7 cellular contexts compared by ENCODE assay signal in the genomic region with DNA sequence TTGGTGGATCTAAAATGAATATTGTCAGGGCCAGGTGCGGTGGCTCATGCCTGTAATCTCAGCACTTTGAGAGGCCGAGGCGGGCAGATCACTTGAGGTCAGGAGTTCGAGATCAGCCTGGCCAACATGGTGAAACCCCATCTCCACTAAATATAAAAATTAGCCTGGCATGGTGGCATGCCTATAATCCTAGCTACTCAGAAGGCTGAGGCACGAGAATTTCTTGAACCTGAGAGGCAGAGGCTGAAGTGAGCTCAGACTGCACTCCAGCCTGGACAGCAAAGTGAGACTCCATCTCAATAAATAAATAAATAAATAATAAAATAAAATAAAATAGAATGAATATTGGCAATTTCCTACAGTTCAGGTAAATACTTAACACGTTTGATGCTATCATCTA.
A peak's percentile ranks its signal among the peaks of the same experiment; 100 is the strongest.
DNase-seq lines count a peak whose midpoint lies in the region; ATAC-seq, FAIRE-seq and TF ChIP-seq lines count a peak whose summit lies in the region.
"Not testable (repeated sequence)": the region's sequence is repeated elsewhere in the genome, so short reads cannot be mapped to it uniquely, and the experiment has no call there.

No MANE protein-coding gene starts in this region.

- 0 out of 2 replicates have a peak overlapping the region, but pooled peaks have one; percentile 18 for H3K14ac ChIP-seq in IMR-90 (replicated peaks; ENCODE audit: low read depth, low read length)

- not testable (repeated sequence) for H4K91ac ChIP-seq in IMR-90 (ENCODE audit: insufficient read depth, low read depth, low read length)

- H2BK15ac ChIP-seq in IMR-90 (ENCODE audit: low read depth, low read length) = peak overlapping the region; percentile 50; the same call in 1 of the 3 replicates

- H3K36me3 Mint-ChIP-seq in activated naive CD8-positive, alpha-beta T cell treated with anti-CD3 and anti-CD28 coated beads for 36 hours = not testable (repeated sequence)

- H3K9ac ChIP-seq in IMR-90 (ENCODE audit: low read depth, low read length) = not testable (repeated sequence)
- H3K9ac ChIP-seq in HepG2 (ENCODE audit: insufficient read depth, low read depth, low read length) = peak overlapping the region; percentile 54; the same call in 1 of the 2 replicates

- H3K4me3 ChIP-seq in IMR-90 (ENCODE audit: insufficient read depth, low read depth, low read length); left ventricle myocardium inferior; HepG2 (replicated peaks in 1 of 3; ENCODE audit: insufficient read depth in 1 of 3, low read depth in 2 of 3, low read length in 3 of 3); lower lobe of right lung; psoas muscle; thyroid gland (replicated peaks in 1 of 3): not testable (repeated sequence)

- not testable (repeated sequence) for H3K9me3 Mint-ChIP-seq in activated naive CD8-positive, alpha-beta T cell treated with anti-CD3 and anti-CD28 coated beads for 36 hours

- not testable (repeated sequence) for H3K23ac ChIP-seq in IMR-90 (ENCODE audit: low read depth, low read length)

- WGBS in IMR-90 (ENCODE audit: extremely low coverage in 2 of 2, insufficient read length in 1 of 2), 2 experiments = no CpG with 5 or more reads among the region's 6 CpGs
- WGBS in HepG2 (ENCODE audit: low lambda C conversion rate) = 97% methylated on average over 6 of the region's 6 CpGs
- 32 to 52% (median 32%) methylated on average over 6 of the region's 6 CpGs for WGBS in psoas muscle, 3 donors
- 94 to 96% methylated on average over 6 of the region's 6 CpGs for WGBS in thyroid gland, 2 donors

- not testable (repeated sequence) for H3K27me3 Mint-ChIP-seq in activated naive CD8-positive, alpha-beta T cell treated with anti-CD3 and anti-CD28 coated beads for 36 hours

- peak overlapping the region; percentile 7; the same call in 1 of the 2 replicates for H3K4ac ChIP-seq in IMR-90 (ENCODE audit: low read depth, low read length)

- H3K56ac ChIP-seq in IMR-90 (ENCODE audit: extremely low read depth, insufficient read depth, low read length) = not testable (repeated sequence)

- not testable (repeated sequence) for H3K27me3 ChIP-seq in IMR-90 (ENCODE audit: control insufficient read depth, insufficient read depth, low read length); left ventricle myocardium inferior (ENCODE audit: low read depth); HepG2 (ENCODE audit: control insufficient read depth in 1 of 2, insufficient read depth in 2 of 2, low read length in 2 of 2); lower lobe of right lung (ENCODE audit: low read depth); psoas muscle (ENCODE audit: insufficient read depth in 3 of 3, low read length in 2 of 3); thyroid gland

- dilution Hi-C loops in IMR-90 (cut with HindIII; ENCODE audit: low sequenced_read_pairs, unreplicated experiment) = not testable (repeated sequence)

- CTCF ChIA-PET in IMR-90 (lab: Yijun Ruan, JAX); HepG2 (lab: Yijun Ruan, JAX; ENCODE audit: low intra/inter-chr PET ratio, low total read pairs): not testable (repeated sequence)

- not testable (repeated sequence) for H4K8ac ChIP-seq in IMR-90 (ENCODE audit: low read depth in 2 of 2, low read length in 2 of 2)

- TF ChIP-seq CTCF in IMR-90 (conservative IDR thresholded peaks at IDR 0.05; ENCODE audit: low read depth, low read length); left ventricle myocardium inferior (IDR thresholded peaks at IDR 0.05; ENCODE audit: borderline replicate concordance); HepG2 (CRISPR knock-in tag; IDR thresholded peaks at IDR 0.05); lower lobe of right lung (IDR thresholded peaks at IDR 0.05); psoas muscle (IDR thresholded peaks at IDR 0.05); thyroid gland (IDR thresholded peaks at IDR 0.05): not testable (repeated sequence)

- not testable (repeated sequence) for BruUV-seq in IMR-90 (replicated peaks; lab: Mats Ljungman, UMichigan); HepG2 (replicated peaks; lab: Mats Ljungman, UMichigan)

- H3K4me1 Mint-ChIP-seq in activated naive CD8-positive, alpha-beta T cell treated with anti-CD3 and anti-CD28 coated beads for 36 hours = not testable (repeated sequence)

- H3K18ac ChIP-seq in IMR-90 (ENCODE audit: low read depth, low read length) = peak overlapping the region; percentile 84; the same call in 1 of the 2 replicates

- not testable (repeated sequence) for H2AFZ ChIP-seq in IMR-90 (replicated peaks; ENCODE audit: low read length, poor library complexity); HepG2 (ENCODE audit: low read length)

- H2AK5ac ChIP-seq in IMR-90 (ENCODE audit: low read depth, low read length) = peak overlapping the region; percentile 74

- peaks cover 35% of the 10 kb centered on the region for H3K4me1 ChIP-seq in IMR-90 (ENCODE audit: control insufficient read depth, insufficient read depth, low read length)
- peaks cover 39% of the 10 kb centered on the region for H3K4me1 ChIP-seq in left ventricle myocardium inferior
- peaks cover 52% of the 10 kb centered on the region for H3K4me1 ChIP-seq in HepG2 (ENCODE audit: insufficient read depth, low read length)
- peaks cover 29% of the 10 kb centered on the region for H3K4me1 ChIP-seq in lower lobe of right lung
- peaks cover 51% of the 10 kb centered on the region for H3K4me1 ChIP-seq in psoas muscle
- H3K4me1 ChIP-seq in thyroid gland = peaks cover 18 to 46% of the 10 kb centered on the region in 2 donors

- not testable (repeated sequence) for ATAC-seq in IMR-90 (ENCODE audit: low read depth); HepG2; lower lobe of right lung
- ATAC-seq in psoas muscle = peak in 3 of 4 donors; percentile 34 to 61 (median 52)

- not testable (repeated sequence) for H3K4me2 ChIP-seq in IMR-90 (ENCODE audit: low read depth, low read length)
- peak overlapping the region; percentile 80; the same call in 1 of the 2 replicates for H3K4me2 ChIP-seq in HepG2 (ENCODE audit: low read depth, low read length)

- DNase-seq in IMR-90; activated naive CD8-positive, alpha-beta T cell treated with anti-CD3 and anti-CD28 coated beads for 36 hours; left ventricle myocardium inferior; HepG2 (ENCODE audit: low spot score); lower lobe of right lung; psoas muscle; thyroid gland: not testable (repeated sequence)

- not testable (repeated sequence) for TF ChIP-seq EP300 in HepG2 (IDR thresholded peaks at IDR 0.05; ENCODE audit: low read depth in 2 of 2, low read length in 2 of 2); HepG2 (CRISPR knock-in tag; IDR thresholded peaks at IDR 0.05; ENCODE audit: borderline replicate concordance)

- H3K27ac Mint-ChIP-seq in activated naive CD8-positive, alpha-beta T cell treated with anti-CD3 and anti-CD28 coated beads for 36 hours = peak overlapping the region; percentile 32

- not testable (repeated sequence) for H3K4me3 Mint-ChIP-seq in activated naive CD8-positive, alpha-beta T cell treated with anti-CD3 and anti-CD28 coated beads for 36 hours

- not testable (repeated sequence) for H4K20me1 ChIP-seq in IMR-90 (ENCODE audit: insufficient read depth, low read length); HepG2 (ENCODE audit: insufficient read depth, low read length)

- POLR2A ChIA-PET in IMR-90 (lab: Charles Lee; ENCODE audit: unreplicated experiment) = not testable (repeated sequence)
- POLR2A ChIA-PET in HepG2 (lab: Yijun Ruan, JAX) = interaction anchor here (1.3 to 1.9 kb wide), 2 partner anchors 18 to 68 kb away, joined by 5 to 11 read pairs; no protein-coding TSS in a partner anchor

- H3K9me3 ChIP-seq in IMR-90 (ENCODE audit: control insufficient read depth, insufficient read depth, low read length); left ventricle myocardium inferior (replicated peaks); HepG2 (ENCODE audit: low read length); lower lobe of right lung; psoas muscle; thyroid gland: not testable (repeated sequence)

- peaks cover 6 to 33% of the 10 kb centered on the region in 2 experiments; a peak in 3 of 4 replicates for H3K79me1 ChIP-seq in IMR-90 (ENCODE audit: low read depth in 1 of 2, low read length in 2 of 2)

- intact Hi-C loops in IMR-90 (cut with micrococcal nuclease); left ventricle myocardium inferior (cut with micrococcal nuclease); HepG2 (cut with micrococcal nuclease; ENCODE audit: unreplicated experiment); lower lobe of right lung (cut with DNase I); psoas muscle (cut with DNase I); thyroid gland (cut with DNase I): not testable (repeated sequence)

- not testable (repeated sequence) for TF ChIP-seq POLR2A in IMR-90 (IDR thresholded peaks at IDR 0.05; ENCODE audit: low read depth, low read length); HepG2 (IDR thresholded peaks at IDR 0.05; ENCODE audit: insufficient read depth in 1 of 2, low read depth in 2 of 2, low read length in 2 of 2); thyroid gland (IDR thresholded peaks at IDR 0.05)

- H3K79me2 ChIP-seq in HepG2 (ENCODE audit: insufficient read depth, low read length) = not testable (repeated sequence)

- H2BK20ac ChIP-seq in IMR-90 (ENCODE audit: low read depth, low read length) = peak overlapping the region; percentile 69

- H3K9me1 ChIP-seq in IMR-90 (ENCODE audit: insufficient read depth, low read length) = peaks cover 20% of the 10 kb centered on the region

- not testable (repeated sequence) for H2AK9ac ChIP-seq in IMR-90 (replicated peaks; ENCODE audit: low read depth, low read length, poor library complexity)

- not testable (repeated sequence) for TF ChIP-seq RAD21 in IMR-90 (IDR thresholded peaks at IDR 0.05; ENCODE audit: low read length); HepG2 (CRISPR knock-in tag; IDR thresholded peaks at IDR 0.05)

- peak overlapping the region; percentile 3 for H2BK5ac ChIP-seq in IMR-90 (ENCODE audit: low read depth, low read length, poor library complexity, severe bottlenecking)

- not testable (repeated sequence) for H3K27ac ChIP-seq in IMR-90 (ENCODE audit: insufficient read depth, low read length)
- H3K27ac ChIP-seq in left ventricle myocardium inferior (replicated peaks) = peak overlapping the region; percentile 19
- peak overlapping the region; percentile 87 for H3K27ac ChIP-seq in HepG2 (ENCODE audit: extremely low read length, insufficient read depth, low read length)
- peak overlapping the region; percentile 25 for H3K27ac ChIP-seq in lower lobe of right lung
- peak overlapping the region; percentile 77 for H3K27ac ChIP-seq in psoas muscle
- peak overlapping the region; percentile 77 to 86 (median 86) for H3K27ac ChIP-seq in thyroid gland

- in situ Hi-C loops in IMR-90 (cut with MboI; ENCODE audit: low sequenced_read_pairs); HepG2 (cut with HindIII; ENCODE audit: extremely low pct_ligation_motif_present, low pct_unique_long_range_greater_than_20kb): not testable (repeated sequence)

- not testable (repeated sequence) for H3K36me3 ChIP-seq in IMR-90 (ENCODE audit: control insufficient read depth, insufficient read depth, low read length); left ventricle myocardium inferior; HepG2 (replicated peaks in 1 of 2; ENCODE audit: control insufficient read depth in 1 of 2, insufficient read depth in 2 of 2, low read length in 2 of 2); lower lobe of right lung; psoas muscle (ENCODE audit: insufficient read depth in 1 of 2, low read depth in 1 of 2); thyroid gland

- FAIRE-seq in HepG2 (lab: Jason Lieb, UNC) = not testable (repeated sequence)

- peak overlapping the region; percentile 21; the same call in 1 of the 2 replicates for H2BK120ac ChIP-seq in IMR-90 (ENCODE audit: low read depth, low read length)

- not testable (repeated sequence) for H4K5ac ChIP-seq in IMR-90 (ENCODE audit: low read depth, low read length)
